Comparison of ENCODE assay signal across 22 cellular contexts in the genomic region with DNA sequence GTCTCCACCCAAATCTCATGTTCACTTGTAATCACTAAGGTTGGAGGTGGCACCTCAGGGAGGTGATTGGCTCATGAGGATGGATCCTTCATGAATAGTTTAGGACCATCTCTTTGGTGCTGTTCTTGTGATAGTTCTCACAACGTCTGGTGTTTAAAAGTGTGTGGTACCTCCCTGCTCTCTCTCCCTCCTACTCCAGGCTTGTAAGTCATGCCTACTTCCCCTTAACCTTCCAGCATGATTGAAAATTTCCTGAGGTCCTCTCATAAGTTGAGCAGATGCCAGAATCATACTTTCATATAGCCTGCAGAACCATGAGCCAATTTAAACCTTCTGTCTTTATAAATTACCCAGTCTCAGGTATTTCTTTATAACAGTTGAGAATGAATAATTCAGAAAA.
"Had no signal": no experiment of that assay in that cellular context is flagged by ENCODE, and none has a peak within 500 bp of the region (broad histone marks: within the 10 kb centered on the region; RNA-seq: fewer than 3 reads in every experiment).

No MANE protein-coding gene starts in this region.

- H3K9me3 ChIP-seq: colonic mucosa, esophagus muscularis mucosa, gastrocnemius medialis, mucosa of descending colon, ovary, testis, tibial nerve had no signal

- H3K27ac Mint-ChIP-seq: natural killer cell; progenitor cell of endocrine pancreas; stimulated activated effector memory CD8-positive, alpha-beta T cell treated with anti-CD3 and anti-CD28 coated beads, Interleukin-12 subunit alpha, Interleukin-12 subunit beta, amount 100 ng/mL, for 72 hours had no signal

- H3K4me3 ChIP-seq: colonic mucosa, esophagus muscularis mucosa, gastrocnemius medialis, mucosa of descending colon, ovary, smooth muscle cell, testis, tibial nerve had no signal

- H3K4me1 Mint-ChIP-seq: neural crest cell; stimulated activated effector memory CD8-positive, alpha-beta T cell treated with anti-CD3 and anti-CD28 coated beads, Interleukin-12 subunit alpha, Interleukin-12 subunit beta, amount 100 ng/mL, for 72 hours had no signal

- ATAC-seq: gastrocnemius medialis; left lobe of liver; mucosa of descending colon; natural killer cell; stimulated activated effector memory CD8-positive, alpha-beta T cell treated with anti-CD3 and anti-CD28 coated beads, Interleukin-12 subunit alpha, Interleukin-12 subunit beta, amount 100 ng/mL, for 72 hours; stimulated activated naive CD8-positive, alpha-beta T cell treated with anti-CD3 and anti-CD28 coated beads, Interleukin-15, amount 100 ng/mL, for 72 hours had no signal

- H3K27me3 Mint-ChIP-seq: progenitor cell of endocrine pancreas; stimulated activated naive CD8-positive, alpha-beta T cell treated with anti-CD3 and anti-CD28 coated beads, Interleukin-15, amount 100 ng/mL, for 72 hours had no signal

- H3K36me3 Mint-ChIP-seq: natural killer cell; stimulated activated effector memory CD8-positive, alpha-beta T cell treated with anti-CD3 and anti-CD28 coated beads, Interleukin-12 subunit alpha, Interleukin-12 subunit beta, amount 100 ng/mL, for 72 hours had no signal

- H3K27ac ChIP-seq: colonic mucosa, epithelial cell of prostate, esophagus muscularis mucosa, gastrocnemius medialis, ovary, testis, tibial nerve had no signal

- H3K4me1 ChIP-seq: colonic mucosa, testis had no signal

- H3K4me2 ChIP-seq: smooth muscle cell had no signal

- H3K27me3 ChIP-seq: colonic mucosa, esophagus muscularis mucosa, gastrocnemius medialis, ovary, testis, tibial nerve had no signal

- DNase-seq: cerebellar nuclear complex; colonic mucosa; effector CD8-positive, alpha-beta T cell; gastrocnemius medialis; islet precursor cell; mucosa of descending colon; natural killer cell; nucleus accumbens; ovary; right cardiac atrium; stimulated activated CD4-positive, alpha-beta T cell treated with anti-CD3 and anti-CD28 coated beads, Interleukin-4, amount 100 ng/mL, for 1 hour; stimulated activated CD8-positive, alpha-beta memory T cell treated with anti-CD3 and anti-CD28 coated beads, Interleukin-4, amount 100 ng/mL, for 48 hours; stimulated activated naive CD8-positive, alpha-beta T cell treated with anti-CD3 and anti-CD28 coated beads, Interleukin-15, amount 100 ng/mL, for 72 hours; testis had no signal

- H3K4me3 Mint-ChIP-seq: natural killer cell; neural crest cell; stimulated activated effector memory CD8-positive, alpha-beta T cell treated with anti-CD3 and anti-CD28 coated beads, Interleukin-12 subunit alpha, Interleukin-12 subunit beta, amount 100 ng/mL, for 72 hours; stimulated activated naive CD8-positive, alpha-beta T cell treated with anti-CD3 and anti-CD28 coated beads, Interleukin-15, amount 100 ng/mL, for 72 hours had no signal

- H3K36me3 ChIP-seq: colonic mucosa, esophagus muscularis mucosa, gastrocnemius medialis, ovary, tibial nerve had no signal

- H3K9me3 Mint-ChIP-seq: natural killer cell; neural crest cell; stimulated activated effector memory CD8-positive, alpha-beta T cell treated with anti-CD3 and anti-CD28 coated beads, Interleukin-12 subunit alpha, Interleukin-12 subunit beta, amount 100 ng/mL, for 72 hours; stimulated activated naive CD8-positive, alpha-beta T cell treated with anti-CD3 and anti-CD28 coated beads, Interleukin-15, amount 100 ng/mL, for 72 hours had no signal
